In the genomic region with DNA sequence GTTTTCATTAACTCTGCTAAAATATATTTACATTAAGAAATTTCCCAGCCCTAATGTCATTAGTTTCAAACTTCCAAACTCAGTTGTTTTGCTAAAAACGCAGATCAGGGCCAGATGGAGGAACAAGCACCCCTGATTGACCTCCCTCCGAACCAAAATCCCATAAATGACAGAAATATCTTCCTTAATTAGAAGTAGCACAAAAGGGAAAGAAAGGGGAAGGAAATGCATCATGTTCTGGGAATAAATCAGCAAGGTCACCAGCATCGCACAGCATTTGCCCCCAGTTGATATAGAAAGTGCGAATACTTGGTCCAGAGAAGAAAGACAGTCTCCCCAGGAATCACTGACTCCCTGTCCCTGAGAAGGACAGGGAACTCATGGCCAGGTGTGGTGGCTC, we compare ENCODE assay signal across 19 cellular contexts.
"Had no signal": no experiment of that assay in that cellular context is flagged by ENCODE, and none has a peak within 500 bp of the region (broad histone marks: within the 10 kb centered on the region; RNA-seq: fewer than 3 reads in every experiment).

No MANE protein-coding gene starts in this region.

- H3K27ac ChIP-seq: neural progenitor cell, prostate gland, stomach had no signal

- H2AFZ ChIP-seq: neural progenitor cell had no signal

- H3K4me2 ChIP-seq: neural progenitor cell had no signal

- DNase-seq: activated CD4-positive, alpha-beta T cell treated with anti-CD3 and anti-CD28 coated beads, Interleukin-2, amount 10 ng/mL, durations not matched to agents 24 days and 14 days; activated CD8-positive, alpha-beta T cell treated with anti-CD3 and anti-CD28 coated beads for 36 hours; activated naive CD4-positive, alpha-beta T cell treated with Interleukin-2 at 50 U/mL for 16 hours; activated naive CD8-positive, alpha-beta T cell treated with anti-CD3 and anti-CD28 coated beads, Interleukin-2, amount 10 ng/mL, durations not matched to agents 7 days and 5 days; activated T-cell treated with anti-CD3 and anti-CD28 coated beads, Interleukin-2, amount 50 U/mL, for 24 hours; left colon; mammary epithelial cell; naive B cell; small intestine; stimulated activated CD4-positive, alpha-beta T cell treated with anti-CD3 and anti-CD28 coated beads, Interleukin-4, amount 100 ng/mL, for 1 hour; stomach; T-helper 1 cell; T1000 had no signal

- H3K9ac ChIP-seq: neural progenitor cell had no signal

- H3K36me3 Mint-ChIP-seq: activated naive CD8-positive, alpha-beta T cell treated with anti-CD3 and anti-CD28 coated beads, Interleukin-2, amount 10 ng/mL, durations not matched to agents 7 days and 5 days; brain; naive B cell; neural progenitor cell; type B pancreatic cell had no signal

- H3K4me1 Mint-ChIP-seq: activated CD4-positive, alpha-beta T cell treated with anti-CD3 and anti-CD28 coated beads, Interleukin-2, amount 10 ng/mL, durations not matched to agents 24 days and 14 days; activated naive CD8-positive, alpha-beta T cell treated with anti-CD3 and anti-CD28 coated beads, Interleukin-2, amount 10 ng/mL, durations not matched to agents 7 days and 5 days had no signal

- FAIRE-seq: colon, small intestine had no signal

- ATAC-seq: activated CD8-positive, alpha-beta T cell treated with anti-CD3 and anti-CD28 coated beads for 36 hours; left colon had no signal

- H3K9me3 Mint-ChIP-seq: activated CD4-positive, alpha-beta T cell treated with anti-CD3 and anti-CD28 coated beads, Interleukin-2, amount 10 ng/mL, durations not matched to agents 24 days and 14 days; activated CD8-positive, alpha-beta T cell treated with anti-CD3 and anti-CD28 coated beads for 36 hours; activated naive CD8-positive, alpha-beta T cell treated with anti-CD3 and anti-CD28 coated beads, Interleukin-2, amount 10 ng/mL, durations not matched to agents 7 days and 5 days; activated T-cell treated with anti-CD3 and anti-CD28 coated beads, Interleukin-2, amount 50 U/mL, for 24 hours; activated T-helper 2 cell treated with anti-CD3 and anti-CD28 coated beads, Interferon-gamma antibody, Interleukin-2, Interleukin-4, amounts not matched to agents 10 μg/mL and 5 μg/mL and 100 μg/mL, durations not matched to agents 14 hours and 24 hours and 36 hours; naive B cell; type B pancreatic cell had no signal

- H3K27ac Mint-ChIP-seq: activated CD4-positive, alpha-beta T cell treated with anti-CD3 and anti-CD28 coated beads, Interleukin-2, amount 10 ng/mL, durations not matched to agents 24 days and 14 days; activated CD8-positive, alpha-beta T cell treated with anti-CD3 and anti-CD28 coated beads for 36 hours; activated naive CD8-positive, alpha-beta T cell treated with anti-CD3 and anti-CD28 coated beads, Interleukin-2, amount 10 ng/mL, durations not matched to agents 7 days and 5 days; activated T-cell treated with anti-CD3 and anti-CD28 coated beads, Interleukin-2, amount 50 U/mL, for 24 hours; activated T-helper 2 cell treated with anti-CD3 and anti-CD28 coated beads, Interferon-gamma antibody, Interleukin-2, Interleukin-4, amounts not matched to agents 10 μg/mL and 5 μg/mL and 100 μg/mL, durations not matched to agents 14 hours and 24 hours and 36 hours; neural progenitor cell had no signal

- H3K36me3 ChIP-seq: neural progenitor cell, prostate gland, stomach had no signal

- H3K27me3 Mint-ChIP-seq: activated T-cell treated with anti-CD3 and anti-CD28 coated beads, Interleukin-2, amount 50 U/mL, for 24 hours; type B pancreatic cell had no signal

- H3K4me3 Mint-ChIP-seq: activated CD4-positive, alpha-beta T cell treated with anti-CD3 and anti-CD28 coated beads, Interleukin-2, amount 10 ng/mL, durations not matched to agents 24 days and 14 days; activated CD8-positive, alpha-beta T cell treated with anti-CD3 and anti-CD28 coated beads for 36 hours; activated naive CD8-positive, alpha-beta T cell treated with anti-CD3 and anti-CD28 coated beads, Interleukin-2, amount 10 ng/mL, durations not matched to agents 7 days and 5 days; activated T-cell treated with anti-CD3 and anti-CD28 coated beads, Interleukin-2, amount 50 U/mL, for 24 hours; neural progenitor cell; type B pancreatic cell had no signal

- H3K27me3 ChIP-seq: neural progenitor cell had no signal

- H3K4me1 ChIP-seq: neural progenitor cell, prostate gland had no signal

- H3K4me3 ChIP-seq: neural progenitor cell, prostate gland, stomach had no signal

- H3K9me3 ChIP-seq: prostate gland, stomach had no signal
